In genomic region chr10:105535478-105535877, GRCh38 we compare ENCODE assay signal across 27 cellular contexts.
DNase-seq lines count a peak whose midpoint lies in the region; ATAC-seq and TF ChIP-seq lines count a peak whose summit lies in the region.
"Had no signal": no experiment of that assay in that cellular context is flagged by ENCODE, and none has a peak within 500 bp of the region (broad histone marks: within the 10 kb centered on the region; RNA-seq: fewer than 3 reads in every experiment).

No MANE protein-coding gene starts in this region.

- ATAC-seq in right lobe of liver, result no peak
- ATAC-seq: A549; CD8-positive, alpha-beta T cell had no signal

- no peak for TF ChIP-seq POLR2A in right lobe of liver (IDR thresholded peaks at IDR 0.05)

- no peaks in the 10 kb centered on the region for H3K9me3 ChIP-seq in neural cell (ENCODE audit: low read length)
- no peaks in the 10 kb centered on the region for H3K9me3 ChIP-seq in right lobe of liver
- H3K9me3 ChIP-seq: A549, BE2C, Caco-2 had no signal

- no peaks in the 10 kb centered on the region for H3K79me2 ChIP-seq in neural cell (replicated peaks; ENCODE audit: insufficient read depth, low read length)

- H3K9ac ChIP-seq in neural cell (ENCODE audit: low read length), result no peak overlapping the region
- H3K9ac ChIP-seq: BLaER1; BLaER1 treated with 17β-estradiol and CSF1 and Interleukin-3, amounts not matched to agents 10 nM and 100 nM had no signal

- H3K4me3 ChIP-seq in neural cell (ENCODE audit: low read length), result no peak overlapping the region
- H3K4me3 ChIP-seq in right lobe of liver, result no peak overlapping the region
- H3K4me3 ChIP-seq: A549; BLaER1; BLaER1 treated with 17β-estradiol and CSF1 and Interleukin-3, amounts not matched to agents 10 nM and 100 nM had no signal

- no peaks in the 10 kb centered on the region for H3K9me2 ChIP-seq in neural cell (ENCODE audit: insufficient read depth, low read length)

- no peaks in the 10 kb centered on the region for H4K20me1 ChIP-seq in neural cell (ENCODE audit: insufficient read depth)
- H4K20me1 ChIP-seq: BLaER1; BLaER1 treated with 17β-estradiol and CSF1 and Interleukin-3, amounts not matched to agents 10 nM and 100 nM had no signal

- H3K27ac ChIP-seq in neural cell (ENCODE audit: low read length) (no peak overlapping the region), right lobe of liver (no peak overlapping the region)
- H3K27ac ChIP-seq: 22Rv1; A549; BLaER1; BLaER1 treated with 17β-estradiol and CSF1 and Interleukin-3, amounts not matched to agents 10 nM and 100 nM; C4-2B had no signal

- no peaks in the 10 kb centered on the region for H3K36me3 ChIP-seq in neural cell (ENCODE audit: insufficient read depth, low read length)
- no peaks in the 10 kb centered on the region for H3K36me3 ChIP-seq in right lobe of liver
- H3K36me3 ChIP-seq: BE2C; BLaER1; BLaER1 treated with 17β-estradiol and CSF1 and Interleukin-3, amounts not matched to agents 10 nM and 100 nM had no signal

- peak; percentile 23 for TF ChIP-seq RAD21 in neural cell (conservative IDR thresholded peaks at IDR 0.05)

- H2AFZ ChIP-seq in neural cell (ENCODE audit: low read depth, low read length), result no peak overlapping the region

- H3K4me2 ChIP-seq in neural cell (ENCODE audit: low read length), result no peak overlapping the region
- H3K4me2 ChIP-seq: A549; BLaER1; BLaER1 treated with 17β-estradiol and CSF1 and Interleukin-3, amounts not matched to agents 10 nM and 100 nM had no signal

- peaks cover 2% of the 10 kb centered on the region for H3K27me3 ChIP-seq in neural cell (ENCODE audit: insufficient read depth, low read depth, low read length)
- no peaks in the 10 kb centered on the region for H3K27me3 ChIP-seq in right lobe of liver
- H3K27me3 ChIP-seq: BE2C; BLaER1; BLaER1 treated with 17β-estradiol and CSF1 and Interleukin-3, amounts not matched to agents 10 nM and 100 nM had no signal

- no peak for DNase-seq in right lobe of liver
- DNase-seq: 8988T; ACHN; AML-193; BE2C; C1 segment of cervical spinal cord; Caco-2; Calu3; CD4-positive, alpha-beta memory T cell; CD4-positive, alpha-beta T cell; CD4-positive, CD25-positive, alpha-beta regulatory T cell; CD8-positive, alpha-beta memory T cell; CD8-positive, alpha-beta T cell; COR-L47; DMS 273 treated with DMSO at 0.1 percent for 48 hours; DMS153; DMS53; DMS79; DMS79 treated with DMSO at 0.1 percent for 48 hours; DND-41; EL had no signal

- peak; percentile 97 for TF ChIP-seq EP300 in neural cell (conservative IDR thresholded peaks at IDR 0.05; ENCODE audit: poor library complexity, severe bottlenecking)

- TF ChIP-seq CTCF in neural cell (IDR thresholded peaks at IDR 0.05; ENCODE audit: poor library complexity, severe bottlenecking), result no peak
- no peak for TF ChIP-seq CTCF in right lobe of liver (IDR thresholded peaks at IDR 0.05)

- H3K4me1 ChIP-seq in right lobe of liver, result no peaks in the 10 kb centered on the region
- H3K4me1 ChIP-seq: A549, BE2C, Caco-2 had no signal

- intact Hi-C loops in right lobe of liver (cut with DNase I), result no loop called here

- 35% methylated on average over 3 of the region's 3 CpGs for WGBS in right lobe of liver (ENCODE audit: insufficient coverage, low coverage, low lambda C conversion rate, missing lambda C conversion rate)

- H3F3A ChIP-seq in neural cell (ENCODE audit: insufficient read depth, low read length, poor library complexity, severe bottlenecking), result no peaks in the 10 kb centered on the region

TF ChIP-seq in neural cell, 6 proteins besides CTCF, POLR2A, EP300 and RAD21:
- TF ChIP-seq EZH2 (IDR thresholded peaks at IDR 0.05; ENCODE audit: borderline replicate concordance, insufficient read depth, low read length, poor library complexity, severe bottlenecking) (no peak), POLR2AphosphoS5 (IDR thresholded peaks at IDR 0.05) (peak; percentile 93)
